In genomic region chr17:82325286-82326180, GRCh38 we compare ENCODE assay signal across 19 cellular contexts. TPM values are rescaled to one million over a fixed set of nuclear protein-coding genes. Genes with fewer than 3 reads are reported as not detected.
"Had no signal": no experiment of that assay in that cellular context is flagged by ENCODE, and none has a peak within 500 bp of the region (broad histone marks: within the 10 kb centered on the region; RNA-seq: fewer than 3 reads in every experiment).

No MANE protein-coding gene starts in this region.

- H3K4me3 ChIP-seq: adrenal gland, SK-N-MC had no signal

- H3K27ac ChIP-seq: adrenal gland, foreskin keratinocyte, SK-N-MC had no signal

- H3K27me3 ChIP-seq: adrenal gland had no signal

- H3K4me1 ChIP-seq: foreskin keratinocyte had no signal

- ATAC-seq: effector memory CD8-positive, alpha-beta T cell; foreskin keratinocyte; naive thymus-derived CD8-positive, alpha-beta T cell; T-cell had no signal

- H3K36me3 Mint-ChIP-seq: immature natural killer cell; naive thymus-derived CD8-positive, alpha-beta T cell; T-cell had no signal

- H3K9me3 ChIP-seq: adrenal gland had no signal

- H3K9me3 Mint-ChIP-seq: activated T-helper 17 cell treated with anti-CD3 and anti-CD28 coated beads, Interleukin-2, amount 50 U/mL, for 72 hours; effector memory CD8-positive, alpha-beta T cell; immature natural killer cell; naive thymus-derived CD8-positive, alpha-beta T cell; T-cell had no signal

- DNase-seq: activated naive CD4-positive, alpha-beta T cell treated with anti-CD3 and anti-CD28 coated beads, Interleukin-2, amount 50 U/mL, for 16 hours; adrenal gland; dermis blood vessel endothelial cell; effector memory CD8-positive, alpha-beta T cell; head of caudate nucleus; immature natural killer cell; naive thymus-derived CD8-positive, alpha-beta T cell; posterior cingulate gyrus; retina; stimulated activated CD4-positive, alpha-beta T cell treated with anti-CD3 and anti-CD28 coated beads, Interleukin-4, amount 100 ng/mL, for 1 hour; stimulated activated naive CD4-positive, alpha-beta T cell; T-cell; trophoblast cell had no signal

- H3K4me3 Mint-ChIP-seq: activated T-helper 17 cell treated with anti-CD3 and anti-CD28 coated beads, Interleukin-2, amount 50 U/mL, for 72 hours; effector memory CD8-positive, alpha-beta T cell; immature natural killer cell; naive thymus-derived CD8-positive, alpha-beta T cell; T-cell had no signal

- H3K36me3 ChIP-seq: adrenal gland had no signal

- H3K27me3 Mint-ChIP-seq: activated T-helper 17 cell treated with anti-CD3 and anti-CD28 coated beads, Interleukin-2, amount 50 U/mL, for 72 hours; effector memory CD8-positive, alpha-beta T cell; T-cell had no signal

- H3K27ac Mint-ChIP-seq: T-cell had no signal

RNA-seq across cellular contexts. Expression of gene CD7, which starts 8.1 kb away (rescaled TPM):
- total RNA-seq: chondrocyte, dermis blood vessel endothelial cell, foreskin keratinocyte had no signal
- polyA plus RNA-seq: foreskin keratinocyte had no signal

RNA-seq across cellular contexts. Expression of gene TEX19, which starts 33.5 kb away (rescaled TPM):
- total RNA-seq: chondrocyte; dermis blood vessel endothelial cell; left colon; mononuclear cell; naive thymus-derived CD8-positive, alpha-beta T cell; T-cell had no signal
- polyA plus RNA-seq: adrenal gland; immature natural killer cell; naive thymus-derived CD8-positive, alpha-beta T cell had no signal

RNA-seq across cellular contexts. Expression of gene UTS2R, which starts 46.0 kb away (rescaled TPM):
- total RNA-seq: adrenal gland; chondrocyte; dermis blood vessel endothelial cell; foreskin keratinocyte; left colon; mononuclear cell; naive thymus-derived CD8-positive, alpha-beta T cell; T-cell had no signal
- polyA plus RNA-seq: adrenal gland; foreskin keratinocyte; immature natural killer cell; naive thymus-derived CD8-positive, alpha-beta T cell had no signal
